Comparison of ENCODE assay signal across 13 cellular contexts in genomic region chr20:46984391-46984790, GRCh38.
"Had no signal": no experiment of that assay in that cellular context is flagged by ENCODE, and none has a peak within 500 bp of the region (broad histone marks: within the 10 kb centered on the region; RNA-seq: fewer than 3 reads in every experiment).

No MANE protein-coding gene starts in this region.

- ATAC-seq: activated naive CD4-positive, alpha-beta T cell treated with anti-CD3 and anti-CD28 coated beads, Interleukin-2, amount 50 U/mL, for 72 hours; stimulated activated effector memory CD8-positive, alpha-beta T cell treated with anti-CD3 and anti-CD28 coated beads, Interleukin-12 subunit alpha, Interleukin-12 subunit beta, amount 100 ng/mL, for 72 hours had no signal

- H3K36me3 ChIP-seq: brain microvascular endothelial cell had no signal

- H3K27ac ChIP-seq: brain microvascular endothelial cell had no signal

- H3K4me2 ChIP-seq: smooth muscle cell had no signal

- DNase-seq: activated B cell treated with CpG ODN at 0.5 μM for 24 hours; activated CD4-positive, alpha-beta T cell treated with anti-CD3 and anti-CD28 coated beads, Interleukin-2, amount 50 U/mL, for 1 hour; activated effector memory CD4-positive, alpha-beta T cell treated with anti-CD3 and anti-CD28 coated beads, Interleukin-2, amount 50 U/mL, for 16 hours; activated T-cell treated with anti-CD3 and anti-CD28 coated beads, Interleukin-2, amount 50 U/mL, for 24 hours; brain microvascular endothelial cell; head of caudate nucleus; naive B cell; posterior cingulate gyrus; substantia nigra; T-helper 2 cell had no signal

- H3K4me3 ChIP-seq: smooth muscle cell had no signal
